ENCODE assay signal across 22 cellular contexts in genomic region chr20:61566691-61567090, GRCh38.
"Had no signal": no experiment of that assay in that cellular context is flagged by ENCODE, and none has a peak within 500 bp of the region (broad histone marks: within the 10 kb centered on the region; RNA-seq: fewer than 3 reads in every experiment).

No MANE protein-coding gene starts in this region.

- DNase-seq: effector memory CD4-positive, alpha-beta T cell; heart left ventricle; hippocampal formation; naive thymus-derived CD8-positive, alpha-beta T cell; nucleus accumbens; pancreas; right cardiac atrium; small intestine; stimulated activated CD4-positive, alpha-beta T cell treated with anti-CD3 and anti-CD28 coated beads, Interleukin-2, amount 100 ng/mL, for 48 hours; stimulated activated CD8-positive, alpha-beta memory T cell treated with anti-CD3 and anti-CD28 coated beads, Interleukin-4, amount 100 ng/mL, for 48 hours; tibial artery; upper lobe of left lung; uterus had no signal

- H3K4me1 Mint-ChIP-seq: naive thymus-derived CD8-positive, alpha-beta T cell; stimulated activated effector memory CD8-positive, alpha-beta T cell treated with anti-CD3 and anti-CD28 coated beads, Interleukin-12 subunit alpha, Interleukin-12 subunit beta, amount 100 ng/mL, for 72 hours had no signal

- H3K9me3 Mint-ChIP-seq: stimulated activated effector memory CD8-positive, alpha-beta T cell treated with anti-CD3 and anti-CD28 coated beads, Interleukin-12 subunit alpha, Interleukin-12 subunit beta, amount 100 ng/mL, for 72 hours; stimulated activated naive CD8-positive, alpha-beta T cell treated with anti-CD3 and anti-CD28 coated beads, Interleukin-15, Interleukin-2, amounts not matched to agents 100 ng/mL and 50 ng/mL, for 24 hours had no signal

- H3K36me3 ChIP-seq: heart left ventricle, pancreas, tibial artery, upper lobe of left lung, uterus had no signal

- H3K4me1 ChIP-seq: heart left ventricle, pancreas, tibial artery, uterus had no signal

- H3K4me3 ChIP-seq: heart left ventricle, mucosa of descending colon, pancreas, tibial artery, upper lobe of left lung, uterus had no signal

- H3K36me3 Mint-ChIP-seq: naive thymus-derived CD8-positive, alpha-beta T cell; stimulated activated effector memory CD8-positive, alpha-beta T cell treated with anti-CD3 and anti-CD28 coated beads, Interleukin-12 subunit alpha, Interleukin-12 subunit beta, amount 100 ng/mL, for 72 hours had no signal

- H3K27ac Mint-ChIP-seq: progenitor cell of endocrine pancreas; stimulated activated effector memory CD8-positive, alpha-beta T cell treated with anti-CD3 and anti-CD28 coated beads, Interleukin-12 subunit alpha, Interleukin-12 subunit beta, amount 100 ng/mL, for 72 hours; stimulated activated naive CD8-positive, alpha-beta T cell treated with anti-CD3 and anti-CD28 coated beads, Interleukin-15, Interleukin-2, amounts not matched to agents 100 ng/mL and 50 ng/mL, for 24 hours had no signal

- FAIRE-seq: endometrium, frontal cortex, islet of Langerhans, pancreas, small intestine had no signal

- H3K27me3 Mint-ChIP-seq: stimulated activated naive CD8-positive, alpha-beta T cell treated with anti-CD3 and anti-CD28 coated beads, Interleukin-15, Interleukin-2, amounts not matched to agents 100 ng/mL and 50 ng/mL, for 24 hours had no signal

- H3K9me3 ChIP-seq: heart left ventricle, mucosa of descending colon, pancreas, tibial artery, upper lobe of left lung, uterus had no signal

- H3K27me3 ChIP-seq: pancreas, upper lobe of left lung, uterus had no signal

- H3K4me3 Mint-ChIP-seq: naive thymus-derived CD8-positive, alpha-beta T cell; stimulated activated effector memory CD8-positive, alpha-beta T cell treated with anti-CD3 and anti-CD28 coated beads, Interleukin-12 subunit alpha, Interleukin-12 subunit beta, amount 100 ng/mL, for 72 hours; stimulated activated naive CD8-positive, alpha-beta T cell treated with anti-CD3 and anti-CD28 coated beads, Interleukin-15, Interleukin-2, amounts not matched to agents 100 ng/mL and 50 ng/mL, for 24 hours had no signal

- ATAC-seq: esophagus mucosa; heart left ventricle; left lobe of liver; mucosa of descending colon; naive thymus-derived CD8-positive, alpha-beta T cell; right cardiac atrium; stimulated activated effector memory CD8-positive, alpha-beta T cell treated with anti-CD3 and anti-CD28 coated beads, Interleukin-12 subunit alpha, Interleukin-12 subunit beta, amount 100 ng/mL, for 72 hours had no signal

- H3K27ac ChIP-seq: heart left ventricle, pancreas, tibial artery, upper lobe of left lung, uterus had no signal
